Comparison of ENCODE assay signal across 13 cellular contexts in genomic region chr5:143019157-143019556, GRCh38.
DNase-seq lines count a peak whose midpoint lies in the region; ATAC-seq and TF ChIP-seq lines count a peak whose summit lies in the region.
"Had no signal": no experiment of that assay in that cellular context is flagged by ENCODE, and none has a peak within 500 bp of the region (broad histone marks: within the 10 kb centered on the region; RNA-seq: fewer than 3 reads in every experiment).

No MANE protein-coding gene starts in this region.

- TF ChIP-seq CTCF in smooth muscle cell (IDR thresholded peaks at IDR 0.05; ENCODE audit: borderline replicate concordance, insufficient read depth, poor library complexity, severe bottlenecking) (no peak), WERI-Rb-1 (IDR thresholded peaks at IDR 0.05; ENCODE audit: low read depth, low read length) (no peak)

- H3K4me3 ChIP-seq in smooth muscle cell (no peak overlapping the region), WERI-Rb-1 (ENCODE audit: low read depth, low read length) (no peak overlapping the region)
- H3K4me3 ChIP-seq: stomach had no signal

- peaks cover 20% of the 10 kb centered on the region for H3K4me1 ChIP-seq in smooth muscle cell (ENCODE audit: low read depth)

- H3K4me1 Mint-ChIP-seq in T-helper 17 cell, result peaks cover 9% of the 10 kb centered on the region

- H3K36me3 Mint-ChIP-seq in T-helper 17 cell (ENCODE audit: low read depth), result no peaks in the 10 kb centered on the region

- ATAC-seq in GM18858 (IDR thresholded peaks at IDR 0.05; ENCODE audit: unreplicated experiment), result peak; percentile 19
- ATAC-seq in HG02678 (IDR thresholded peaks at IDR 0.05; ENCODE audit: unreplicated experiment), result peak; percentile 12
- no peak for ATAC-seq in T-helper 17 cell
- ATAC-seq: activated CD8-positive, alpha-beta T cell treated with anti-CD3 and anti-CD28 coated beads, Interleukin-2, amount 10 ng/mL, durations not matched to agents 7 days and 5 days had no signal

- DNase-seq in T-helper 17 cell (no peak), smooth muscle cell (lab: John Stamatoyannopoulos, UW; ENCODE audit: unreplicated experiment) (no peak), occipital lobe (lab: John Stamatoyannopoulos, UW) (no peak), NCI-H1930 (lab: John Stamatoyannopoulos, UW) (no peak), WERI-Rb-1 (no peak)
- DNase-seq: activated CD8-positive, alpha-beta T cell treated with anti-CD3 and anti-CD28 coated beads, Interleukin-2, amount 10 ng/mL, durations not matched to agents 7 days and 5 days; activated gamma-delta T cell treated with Interleukin-2 at 50 U/mL for 16 hours; NCI-H1105 treated with DMSO at 0.1 percent for 48 hours; posterior cingulate gyrus; small intestine; stomach had no signal

- H3K4me2 ChIP-seq in smooth muscle cell, result peak overlapping the region; percentile 51

- 95% methylated on average over 4 of the region's 4 CpGs for WGBS in smooth muscle cell (ENCODE audit: low lambda C conversion rate)

- peak overlapping the region; percentile 29 for H2AFZ ChIP-seq in smooth muscle cell (ENCODE audit: low read depth)

- H3K9me3 ChIP-seq in T-helper 17 cell (ENCODE audit: control insufficient read depth, low read length, poor library complexity, severe bottlenecking), result no peaks in the 10 kb centered on the region
- H3K9me3 ChIP-seq in smooth muscle cell (replicated peaks; ENCODE audit: low read depth), result no peaks in the 10 kb centered on the region
- no peaks in the 10 kb centered on the region for H3K9me3 ChIP-seq in WERI-Rb-1 (ENCODE audit: severe bottlenecking)
- H3K9me3 ChIP-seq: stomach had no signal

- H3K79me2 ChIP-seq in smooth muscle cell (ENCODE audit: low read depth), result no peaks in the 10 kb centered on the region

- H3K36me3 ChIP-seq in smooth muscle cell (ENCODE audit: low read depth) (no peaks in the 10 kb centered on the region), WERI-Rb-1 (no peaks in the 10 kb centered on the region)

- H3K27ac ChIP-seq in smooth muscle cell (ENCODE audit: low read depth), result peak overlapping the region; percentile 35
- H3K27ac ChIP-seq in WERI-Rb-1, result no peak overlapping the region
- H3K27ac ChIP-seq: stomach had no signal

- H3K27ac Mint-ChIP-seq in T-helper 17 cell, result peak overlapping the region; percentile 60
- H3K27ac Mint-ChIP-seq: activated CD8-positive, alpha-beta T cell treated with anti-CD3 and anti-CD28 coated beads, Interleukin-2, amount 10 ng/mL, durations not matched to agents 7 days and 5 days had no signal

- H4K20me1 ChIP-seq in smooth muscle cell (ENCODE audit: low read depth), result no peaks in the 10 kb centered on the region

- no peaks in the 10 kb centered on the region for H3K27me3 ChIP-seq in smooth muscle cell (ENCODE audit: low read depth)
- no peaks in the 10 kb centered on the region for H3K27me3 ChIP-seq in WERI-Rb-1 (ENCODE audit: insufficient read depth, low read depth, severe bottlenecking)
- H3K27me3 ChIP-seq: stomach had no signal

- peaks cover 4% of the 10 kb centered on the region for H3F3A ChIP-seq in smooth muscle cell (ENCODE audit: low read depth)

- H3K9ac ChIP-seq in smooth muscle cell (ENCODE audit: low read depth), result no peak overlapping the region

- H3K4me3 Mint-ChIP-seq in T-helper 17 cell, result no peak overlapping the region
- H3K4me3 Mint-ChIP-seq: activated CD8-positive, alpha-beta T cell treated with anti-CD3 and anti-CD28 coated beads, Interleukin-2, amount 10 ng/mL, durations not matched to agents 7 days and 5 days had no signal

- H3K27me3 Mint-ChIP-seq in T-helper 17 cell, result no peaks in the 10 kb centered on the region
